In the genomic region with DNA sequence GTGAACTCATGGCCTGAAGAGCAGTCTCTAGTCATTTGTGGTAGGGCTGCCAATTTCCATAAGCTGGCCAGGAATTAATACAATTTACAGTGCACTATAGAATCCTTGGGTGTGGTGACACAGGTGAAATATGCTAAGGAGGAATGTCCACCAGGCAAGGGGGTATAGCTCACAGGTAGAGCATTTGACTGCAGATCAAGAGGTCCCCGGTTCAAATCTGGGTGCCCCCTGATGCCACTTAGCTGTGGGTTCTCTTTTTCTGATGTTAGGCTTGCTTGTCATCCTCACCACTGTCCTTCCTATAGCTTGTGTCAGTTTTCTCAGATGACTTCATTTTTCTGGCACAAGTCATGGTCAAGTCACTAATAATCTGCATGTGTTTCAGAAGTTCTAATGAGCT, we compare ENCODE assay signal across 21 cellular contexts.
A peak's percentile ranks its signal among the peaks of the same experiment; 100 is the strongest.
DNase-seq lines count a peak whose midpoint lies in the region; ATAC-seq, FAIRE-seq and TF ChIP-seq lines count a peak whose summit lies in the region.
"Had no signal": no experiment of that assay in that cellular context is flagged by ENCODE, and none has a peak within 500 bp of the region (broad histone marks: within the 10 kb centered on the region; RNA-seq: fewer than 3 reads in every experiment).

No MANE protein-coding gene starts in this region.

- no peak overlapping the region for H2AFZ ChIP-seq in H1 (ENCODE audit: low read length)
- H2AFZ ChIP-seq: PC-9 had no signal

- H4K5ac ChIP-seq in H1 (ENCODE audit: insufficient read length, low read depth, low read length): no peak overlapping the region

- no peak for TF ChIP-seq CTCF in H1 (IDR thresholded peaks at IDR 0.05; ENCODE audit: control extremely low read depth in 1 of 3, insufficient read depth in 1 of 3, low read depth in 1 of 3, low read length in 3 of 3)

- no peak for TF ChIP-seq EP300 in H1 (IDR thresholded peaks at IDR 0.05; ENCODE audit: borderline replicate concordance in 1 of 2, low read depth in 2 of 2, low read length in 2 of 2)

- H3K79me1 ChIP-seq in H1 (ENCODE audit: low read depth, low read length): no peaks in the 10 kb centered on the region

- no peaks in the 10 kb centered on the region for H4K20me1 ChIP-seq in H1 (replicated peaks in 1 of 2; ENCODE audit: control insufficient read depth in 1 of 2, insufficient read depth in 2 of 2, low read length in 2 of 2)

- CTCF ChIA-PET in H1 (lab: Charles Lee; ENCODE audit: partially characterized antibody): interaction anchor here (1.1 to 3.7 kb wide), 12 partner anchors 9 to 135 kb away, joined by 3 to 44 read pairs (median 6); no protein-coding TSS in a partner anchor

- H3K18ac ChIP-seq in H1 (ENCODE audit: extremely low read depth, low read length): no peak overlapping the region

- no peak overlapping the region for H3K27ac ChIP-seq in H1 (ENCODE audit: low read depth, low read length)
- H3K27ac ChIP-seq: HL-60, PC-9, SJCRH30 had no signal

- no peak overlapping the region for H2BK120ac ChIP-seq in H1 (replicated peaks; ENCODE audit: low read depth, low read length)

- no peak overlapping the region for H2BK20ac ChIP-seq in H1 (ENCODE audit: low read length)

- peaks cover 0 to 5% (median 3%) of the 10 kb centered on the region in 4 experiments; a peak in 4 of 7 replicates for H3K4me1 ChIP-seq in H1 (replicated peaks in 1 of 4; ENCODE audit: control insufficient read depth in 3 of 4, insufficient read depth in 4 of 4, low read length in 3 of 4)

- POLR2A ChIA-PET in H1 (lab: Charles Lee; ENCODE audit: partially characterized antibody): interaction anchor here (1.0 kb wide), 1 partner anchor 71 kb away, joined by 3 read pairs; no protein-coding TSS in a partner anchor

- ATAC-seq in GM18861 (IDR thresholded peaks at IDR 0.05; ENCODE audit: unreplicated experiment) (no peak), HG02678 (IDR thresholded peaks at IDR 0.05; ENCODE audit: unreplicated experiment) (no peak)

- H2AK5ac ChIP-seq in H1 (ENCODE audit: low read depth, low read length): no peak overlapping the region

- no peak overlapping the region for H3K23ac ChIP-seq in H1 (ENCODE audit: insufficient read length)

- H3K27me3 ChIP-seq in H1 (replicated peaks in 1 of 4; ENCODE audit: control insufficient read depth in 3 of 4, extremely low read depth in 1 of 4, insufficient read depth in 3 of 4, low read length in 3 of 4): no peaks in the 10 kb centered on the region
- H3K27me3 ChIP-seq: SJCRH30 had no signal

- WGBS in H1 (ENCODE audit: extremely low coverage in 1 of 2, insufficient coverage in 1 of 2, insufficient read length in 1 of 2, insufficient replicate concordance in 2 of 2, low coverage in 1 of 2, low lambda C conversion rate in 2 of 2, missing lambda C conversion rate in 1 of 2), 2 experiments: 73% methylated on average over 1 of the region's 1 CpG; no CpG with 5 or more reads in 1 of the 2 experiments

- no peaks in the 10 kb centered on the region for H3K23me2 ChIP-seq in H1 (ENCODE audit: low read depth, low read length)

- no peak overlapping the region for H3K4me3 ChIP-seq in H1 (ENCODE audit: extremely low read depth in 1 of 4, insufficient read depth in 2 of 4, low read depth in 3 of 4, low read length in 4 of 4)
- H3K4me3 ChIP-seq: PC-9, SJCRH30 had no signal

- H2BK5ac ChIP-seq in H1 (ENCODE audit: low read depth, low read length): no peak overlapping the region

- no peak overlapping the region for H3K56ac ChIP-seq in H1 (replicated peaks; ENCODE audit: insufficient read length, low read depth, low read length)

- H2BK15ac ChIP-seq in H1 (ENCODE audit: low read length): no peak overlapping the region

- no peaks in the 10 kb centered on the region for H3K9me3 ChIP-seq in H1 (ENCODE audit: insufficient read depth in 2 of 2, low read depth in 1 of 2, low read length in 1 of 2)

- H4K91ac ChIP-seq in H1 (replicated peaks; ENCODE audit: insufficient read length, low read length): no peak overlapping the region

- no peak overlapping the region for H3K4ac ChIP-seq in H1 (replicated peaks; ENCODE audit: insufficient read length, low read depth, low read length)

- FAIRE-seq in H1 (lab: Jason Lieb, UNC): no peak
- FAIRE-seq: GM12892 had no signal

- TF ChIP-seq RAD21 in H1 (IDR thresholded peaks at IDR 0.05 in 1 of 2, conservative IDR thresholded peaks at IDR 0.05 in 1 of 2; ENCODE audit: low read depth in 2 of 2, low read length in 2 of 2): no peak

- H4K8ac ChIP-seq in H1 (ENCODE audit: extremely low read depth, insufficient read depth, low read length): no peak overlapping the region

- no peak overlapping the region for H3K4me2 ChIP-seq in H1 (ENCODE audit: insufficient read depth in 1 of 2, low read depth in 2 of 2, low read length in 2 of 2)
- H3K4me2 ChIP-seq: PC-9 had no signal

- no peak for TF ChIP-seq POLR2A in H1 (IDR thresholded peaks at IDR 0.05; ENCODE audit: control extremely low read depth in 1 of 2, low read depth in 2 of 2, low read length in 2 of 2)

- DNase-seq in DMS53 (lab: John Stamatoyannopoulos, UW) (peak; percentile 20), DMS53 treated with DMSO at 0.1 percent for 48 hours (lab: John Stamatoyannopoulos, UW; ENCODE audit: unreplicated experiment) (no peak), H1 (ENCODE audit: low read depth in 1 of 2, low spot score in 2 of 2) (no peak), NCI-H2196 treated with DMSO at 0.1 percent for 48 hours (lab: John Stamatoyannopoulos, UW; ENCODE audit: unreplicated experiment) (no peak)
- peak; percentile 8 for DNase-seq in stimulated activated CD4-positive, alpha-beta T cell treated with anti-CD3 and anti-CD28 coated beads, Interleukin-1b, Interleukin-23, amount 100 ng/mL, for 48 hours
- DNase-seq in stimulated activated CD4-positive, alpha-beta T cell treated with anti-CD3 and anti-CD28 coated beads, Interleukin-4, amount 100 ng/mL, for 1 hour: no peak
- DNase-seq: 8988T; Calu3; CD4-positive, alpha-beta memory T cell; GF-D8; NCI-H1048; NCI-H1436 treated with DMSO at 0.1 percent for 48 hours; NCI-H2029 treated with DMSO at 0.1 percent for 48 hours; NCI-H2171 treated with DMSO at 0.1 percent for 48 hours; NCI-H82; SJCRH30 had no signal

- H3K14ac ChIP-seq in H1 (ENCODE audit: insufficient read length): no peak overlapping the region

- no peaks in the 10 kb centered on the region for H3K36me3 ChIP-seq in H1 (ENCODE audit: control insufficient read depth in 2 of 4, insufficient read depth in 4 of 4, low read length in 3 of 4)
- H3K36me3 ChIP-seq: SJCRH30 had no signal

- H2BK12ac ChIP-seq in H1 (ENCODE audit: low read depth, low read length): no peak overlapping the region

- no peaks in the 10 kb centered on the region for H3K79me2 ChIP-seq in H1 (ENCODE audit: control insufficient read depth in 1 of 2, insufficient read depth in 2 of 2, low read length in 2 of 2)

- H3K9ac ChIP-seq in H1 (replicated peaks in 1 of 4; ENCODE audit: extremely low read depth in 1 of 4, low read depth in 3 of 4, low read length in 3 of 4): no peak overlapping the region

TF ChIP-seq in H1, 55 proteins besides CTCF, POLR2A, EP300 and RAD21:
- peak; percentile 97 for TF ChIP-seq TBP (IDR thresholded peaks at IDR 0.05; ENCODE audit: low read depth, low read length)
- TF ChIP-seq, protein P1, sequence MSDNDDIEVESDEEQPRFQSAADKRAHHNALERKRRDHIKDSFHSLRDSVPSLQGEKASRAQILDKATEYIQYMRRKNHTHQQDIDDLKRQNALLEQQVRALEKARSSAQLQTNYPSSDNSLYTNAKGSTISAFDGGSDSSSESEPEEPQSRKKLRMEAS (IDR thresholded peaks at IDR 0.05): no peak
TF ChIP-seq in H1: peak in this region for 1.

Comparison
In these comparisons a context has a peak if more than half of its experiments do, and no peak if none do; other contexts are left out.
1. DNase-seq: peak in DMS53 (single experiment) and stimulated activated CD4-positive, alpha-beta T cell treated with anti-CD3 and anti-CD28 coated beads, Interleukin-1b, Interleukin-23, amount 100 ng/mL, for 48 hours (single experiment); none in DMS53 treated with DMSO at 0.1 percent for 48 hours (single experiment), stimulated activated CD4-positive, alpha-beta T cell treated with anti-CD3 and anti-CD28 coated beads, Interleukin-4, amount 100 ng/mL, for 1 hour (single experiment), H1 (0 of 2) and NCI-H2196 treated with DMSO at 0.1 percent for 48 hours (single experiment).